17 cellular contexts compared by ENCODE assay signal in the genomic region with DNA sequence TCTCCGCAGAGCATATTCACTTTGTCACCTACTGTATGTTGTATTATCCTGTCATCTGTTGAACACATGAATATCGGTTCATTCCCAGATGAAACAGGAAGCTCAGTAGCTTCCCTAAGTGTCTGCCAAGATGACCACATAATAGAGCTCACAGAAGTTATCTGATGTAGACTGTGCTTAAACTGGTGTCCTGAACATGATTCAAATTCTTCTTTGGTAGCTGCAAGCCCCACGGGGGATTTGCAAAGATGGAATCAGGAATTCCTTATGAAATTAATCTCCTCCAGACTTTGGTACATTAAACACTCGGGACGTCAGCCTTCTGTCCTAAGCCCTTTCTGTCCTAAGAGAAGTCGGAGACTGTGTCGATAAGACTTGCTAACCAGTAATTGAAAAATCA.
DNase-seq lines count a peak whose midpoint lies in the region; FAIRE-seq and TF ChIP-seq lines count a peak whose summit lies in the region.
"Had no signal": no experiment of that assay in that cellular context is flagged by ENCODE, and none has a peak within 500 bp of the region (broad histone marks: within the 10 kb centered on the region; RNA-seq: fewer than 3 reads in every experiment).

No MANE protein-coding gene starts in this region.

- peaks cover 48% of the 10 kb centered on the region for H3K4me1 ChIP-seq in BE2C
- H3K4me1 ChIP-seq: Caco-2 had no signal

- peaks cover 4% of the 10 kb centered on the region for H3K9me3 Mint-ChIP-seq in progenitor cell of endocrine pancreas (ENCODE audit: low read depth)
- H3K9me3 Mint-ChIP-seq: CD4-positive, alpha-beta T cell had no signal

- POLR2A ChIA-PET in GM10248 (lab: Yijun Ruan, JAX), result no interaction called here

- FAIRE-seq in D721Med (lab: Jason Lieb, UNC), result peak; percentile 58
- FAIRE-seq: GM12892, GM18507, H54 had no signal

- no peak overlapping the region for H3K4me3 Mint-ChIP-seq in progenitor cell of endocrine pancreas (ENCODE audit: low read depth)
- H3K4me3 Mint-ChIP-seq: CD4-positive, alpha-beta T cell; GM23338 had no signal

- H3K36me3 ChIP-seq in BE2C, result no peaks in the 10 kb centered on the region; the same call in none of the 2 replicates

- H3K9me3 ChIP-seq in BE2C, result no peaks in the 10 kb centered on the region
- H3K9me3 ChIP-seq: Caco-2 had no signal

- H3K27me3 ChIP-seq in BE2C, result no peaks in the 10 kb centered on the region

- H3K4me1 Mint-ChIP-seq in progenitor cell of endocrine pancreas (ENCODE audit: low read depth), result peaks cover 18% of the 10 kb centered on the region
- H3K4me1 Mint-ChIP-seq: GM23338 had no signal

- H3K27me3 Mint-ChIP-seq in progenitor cell of endocrine pancreas, result peaks cover 29% of the 10 kb centered on the region

- CTCF ChIA-PET in GM10248 (lab: Yijun Ruan, JAX), result interaction anchor here (1.1 to 1.6 kb wide), 2 partner anchors 11 to 14 kb away, joined by 3 read pairs; no protein-coding TSS in a partner anchor

- no peaks in the 10 kb centered on the region for H3K36me3 Mint-ChIP-seq in progenitor cell of endocrine pancreas (ENCODE audit: insufficient read depth)

- DNase-seq in BE2C (no peak), D721Med (ENCODE audit: insufficient read length, low spot score) (no peak), SK-N-DZ (ENCODE audit: low spot score) (peak; percentile 87), medulla oblongata (ENCODE audit: extremely low spot score) (peak; percentile 5), GM10248 (ENCODE audit: extremely low spot score) (no peak), progenitor cell of endocrine pancreas (ENCODE audit: low spot score, unreplicated experiment) (no peak)
- no peak for DNase-seq in activated CD8-positive, alpha-beta memory T cell treated with anti-CD3 and anti-CD28 coated beads, Interleukin-2, amount 50 U/mL, for 48 hours
- DNase-seq: 8988T; Caco-2; CD4-positive, alpha-beta T cell; DMS79 treated with DMSO at 0.1 percent for 48 hours; EL; HCEC 1CT had no signal

- H3K4me3 ChIP-seq in BE2C (ENCODE audit: low read depth, low read length), result 0 out of 2 replicates have a peak overlapping the region, but pooled peaks have one; percentile 5
- H3K4me3 ChIP-seq: GM23338 had no signal

- H3K27ac Mint-ChIP-seq in progenitor cell of endocrine pancreas, result no peak overlapping the region
- H3K27ac Mint-ChIP-seq: CD4-positive, alpha-beta T cell; GM23338 had no signal

- TF ChIP-seq CTCF in BE2C (IDR thresholded peaks at IDR 0.05; ENCODE audit: low read depth, low read length), result no peak
- no peak for TF ChIP-seq CTCF in D721Med (IDR thresholded peaks at IDR 0.05; ENCODE audit: insufficient read depth, missing control alignments)
- no peak for TF ChIP-seq CTCF in GM10248 (IDR thresholded peaks at IDR 0.05; ENCODE audit: control extremely low read depth, extremely low read depth, low read depth, missing control alignments)
- TF ChIP-seq CTCF in progenitor cell of endocrine pancreas (IDR thresholded peaks at IDR 0.05; ENCODE audit: unreplicated experiment), result no peak

Comparison
In these comparisons a context has a peak if more than half of its experiments do, and no peak if none do; other contexts are left out.
1. DNase-seq: peak in SK-N-DZ (single experiment) and medulla oblongata (single experiment); none in BE2C (single experiment), D721Med (single experiment), activated CD8-positive, alpha-beta memory T cell treated with anti-CD3 and anti-CD28 coated beads, Interleukin-2, amount 50 U/mL, for 48 hours (single experiment), GM10248 (single experiment) and progenitor cell of endocrine pancreas (single experiment).